ENCODE assay signal across 25 cellular contexts in the genomic region with DNA sequence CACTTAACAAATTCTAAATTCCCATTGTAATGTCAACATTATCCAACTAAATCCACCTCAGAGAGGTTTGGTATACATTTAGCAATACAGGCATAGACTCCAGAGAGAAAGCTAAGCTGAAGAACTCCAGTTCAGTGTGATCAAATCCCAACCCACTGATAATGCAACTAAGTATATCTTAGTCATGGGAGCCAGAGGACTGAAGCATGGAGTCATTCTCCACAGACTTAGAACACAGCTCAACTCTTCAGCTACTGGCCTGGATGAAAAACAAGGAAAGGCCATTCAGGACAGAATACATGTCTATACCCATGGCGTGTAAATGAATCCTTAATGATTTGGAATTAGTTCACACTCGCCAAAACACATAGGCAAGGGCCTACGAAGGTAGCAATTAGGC.
"Had no signal": no experiment of that assay in that cellular context is flagged by ENCODE, and none has a peak within 500 bp of the region (broad histone marks: within the 10 kb centered on the region; RNA-seq: fewer than 3 reads in every experiment).

No MANE protein-coding gene starts in this region.

- H3K4me1 ChIP-seq: left lung, lower lobe of right lung, spleen, suprapubic skin, tibial artery, upper lobe of right lung had no signal

- H3K9me3 ChIP-seq: left lung, lower lobe of right lung, ovary, spleen, suprapubic skin, thoracic aorta, tibial artery, upper lobe of right lung had no signal

- H3K4me1 Mint-ChIP-seq: naive B cell; natural killer cell; stimulated activated effector memory CD8-positive, alpha-beta T cell treated with anti-CD3 and anti-CD28 coated beads, Interleukin-12 subunit alpha, Interleukin-12 subunit beta, amount 100 ng/mL, for 72 hours had no signal

- DNase-seq: hippocampal formation; kidney; left colon; left lung; lower lobe of right lung; mammary epithelial cell; mesenchymal stem cell; naive B cell; natural killer cell; ovary; retina; right cardiac atrium; small intestine; spleen; stimulated activated CD4-positive, alpha-beta T cell treated with anti-CD3 and anti-CD28 coated beads, Interleukin-4, amount 100 ng/mL, for 24 hours; stimulated activated naive CD4-positive, alpha-beta T cell; tibial artery; trophoblast cell; upper lobe of right lung had no signal

- H3K27ac ChIP-seq: left lung, lower lobe of right lung, ovary, spleen, suprapubic skin, thoracic aorta, tibial artery, upper lobe of right lung had no signal

- H3K36me3 ChIP-seq: ovary had no signal

- H3K27me3 ChIP-seq: left lung, ovary, spleen, suprapubic skin, tibial artery, upper lobe of right lung had no signal

- H3K4me3 Mint-ChIP-seq: naive B cell; natural killer cell; stimulated activated effector memory CD8-positive, alpha-beta T cell treated with anti-CD3 and anti-CD28 coated beads, Interleukin-12 subunit alpha, Interleukin-12 subunit beta, amount 100 ng/mL, for 72 hours; stimulated activated naive CD8-positive, alpha-beta T cell treated with anti-CD3 and anti-CD28 coated beads, Interleukin-15, Interleukin-2, amounts not matched to agents 100 ng/mL and 50 ng/mL, for 24 hours had no signal

- ATAC-seq: left colon; left lung; lower lobe of right lung; natural killer cell; right cardiac atrium; sciatic nerve; stimulated activated effector memory CD8-positive, alpha-beta T cell treated with anti-CD3 and anti-CD28 coated beads, Interleukin-12 subunit alpha, Interleukin-12 subunit beta, amount 100 ng/mL, for 72 hours; upper lobe of right lung had no signal

- H3K9me3 Mint-ChIP-seq: naive B cell; natural killer cell; stimulated activated effector memory CD8-positive, alpha-beta T cell treated with anti-CD3 and anti-CD28 coated beads, Interleukin-12 subunit alpha, Interleukin-12 subunit beta, amount 100 ng/mL, for 72 hours; stimulated activated naive CD8-positive, alpha-beta T cell treated with anti-CD3 and anti-CD28 coated beads, Interleukin-15, Interleukin-2, amounts not matched to agents 100 ng/mL and 50 ng/mL, for 24 hours had no signal

- H3K27me3 Mint-ChIP-seq: naive B cell; progenitor cell of endocrine pancreas; stimulated activated naive CD8-positive, alpha-beta T cell treated with anti-CD3 and anti-CD28 coated beads, Interleukin-15, Interleukin-2, amounts not matched to agents 100 ng/mL and 50 ng/mL, for 24 hours had no signal

- H3K4me3 ChIP-seq: left lung, lower lobe of right lung, ovary, spleen, suprapubic skin, thoracic aorta, tibial artery, upper lobe of right lung had no signal

- H3K27ac Mint-ChIP-seq: natural killer cell; progenitor cell of endocrine pancreas; stimulated activated effector memory CD8-positive, alpha-beta T cell treated with anti-CD3 and anti-CD28 coated beads, Interleukin-12 subunit alpha, Interleukin-12 subunit beta, amount 100 ng/mL, for 72 hours; stimulated activated naive CD8-positive, alpha-beta T cell treated with anti-CD3 and anti-CD28 coated beads, Interleukin-15, Interleukin-2, amounts not matched to agents 100 ng/mL and 50 ng/mL, for 24 hours had no signal
